Comparison of ENCODE assay signal across 15 cellular contexts in genomic region chr2:191178066-191178701, GRCh38.
"Had no signal": no experiment of that assay in that cellular context is flagged by ENCODE, and none has a peak within 500 bp of the region (broad histone marks: within the 10 kb centered on the region; RNA-seq: fewer than 3 reads in every experiment).

No MANE protein-coding gene starts in this region.

- H3K27me3 ChIP-seq: stomach had no signal

- H3K36me3 ChIP-seq: prostate gland, stomach, thoracic aorta had no signal

- DNase-seq: activated CD4-positive, alpha-beta T cell treated with anti-CD3 and anti-CD28 coated beads, Interleukin-2, amount 50 U/mL, for 4 hours; activated CD4-positive, CD25-positive, alpha-beta regulatory T cell treated with anti-CD3 and anti-CD28 coated beads, Interleukin-2, amount 50 U/mL, for 72 hours; activated naive CD4-positive, alpha-beta T cell; activated T-cell treated with anti-CD3 and anti-CD28 coated beads for 4 hours; head of caudate nucleus; immature natural killer cell; nephron progenitor cell; occipital lobe; SK-N-SH; stomach; T-helper 1 cell had no signal

- H3K9me3 ChIP-seq: prostate gland, SK-N-SH, stomach, thoracic aorta had no signal

- H3K9ac ChIP-seq: SK-N-SH had no signal

- H3K4me2 ChIP-seq: SK-N-SH, smooth muscle cell had no signal

- H3K4me3 ChIP-seq: prostate gland, smooth muscle cell, stomach, thoracic aorta had no signal

- H3K27ac ChIP-seq: prostate gland, stomach, thoracic aorta had no signal

- H3K9me2 ChIP-seq: SK-N-SH had no signal

- H3K4me1 ChIP-seq: prostate gland, stomach had no signal

- FAIRE-seq: urothelium cell line had no signal
